In the genomic region with DNA sequence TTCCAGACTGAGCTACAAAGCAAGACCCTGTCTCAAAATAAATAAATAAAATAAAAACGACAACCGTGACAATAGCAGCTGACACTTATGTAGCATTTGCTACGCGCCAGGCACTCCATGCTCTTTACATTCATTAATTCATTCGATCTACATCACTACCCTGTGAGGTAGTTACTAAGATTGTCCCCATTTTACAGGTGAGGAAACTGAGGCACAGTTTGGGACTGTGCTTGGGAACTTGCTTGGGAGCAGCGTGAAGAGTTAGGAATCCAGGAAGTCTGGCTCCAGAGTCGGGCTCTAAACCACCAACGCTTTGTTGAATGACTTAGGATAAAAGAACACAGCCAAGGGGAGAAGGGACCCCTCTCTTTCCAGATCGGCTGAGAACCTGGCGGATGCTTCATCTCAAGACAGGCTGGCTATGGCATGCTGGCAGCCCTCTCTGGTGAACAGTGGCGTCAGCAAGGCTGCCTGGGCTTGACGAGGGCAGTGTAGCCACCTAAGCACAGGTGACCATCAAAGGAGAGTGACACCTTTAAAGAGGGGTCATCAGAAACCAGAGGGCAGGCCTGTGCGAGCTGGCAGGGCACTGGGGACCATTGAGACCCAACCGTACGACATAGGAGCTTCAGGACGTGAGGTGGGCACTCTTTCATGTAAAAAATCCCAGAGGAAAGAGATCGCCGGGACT, we compare ENCODE assay signal across 8 cellular contexts. TPM values are rescaled to one million over a fixed set of nuclear protein-coding genes. Genes with fewer than 3 reads are reported as not detected.
DNase-seq lines count a peak whose midpoint lies in the region; ATAC-seq lines count a peak whose summit lies in the region.

No MANE protein-coding gene starts in this region.

- peak overlapping the region; percentile 94 for H3K4me3 Mint-ChIP-seq in activated T-cell treated with anti-CD3 and anti-CD28 coated beads, Interleukin-2, amount 50 U/mL, for 4 hours
- peak overlapping the region; percentile 91 for H3K4me3 Mint-ChIP-seq in activated T-helper 1 cell treated with anti-CD3 and anti-CD28 coated beads, Interleukin-12 subunit alpha, Interleukin-12 subunit beta, Interleukin-2, Interleukin-4 antibody, amounts not matched to agents 30 ng/mL and 10 ng/mL and 1 ng/mL, durations not matched to agents 14 hours and 24 hours and 36 hours

- intact Hi-C loops in activated T-helper 1 cell treated with anti-CD3 and anti-CD28 coated beads, Interleukin-12 subunit alpha, Interleukin-12 subunit beta, Interleukin-2, Interleukin-4 antibody, amounts not matched to agents 30 ng/mL and 10 ng/mL and 1 ng/mL, durations not matched to agents 14 hours and 24 hours and 36 hours (cut with micrococcal nuclease) = loop anchor here (2.0 kb wide), 1 partner anchor 65 kb away; no protein-coding TSS in a partner anchor

- H3K27ac Mint-ChIP-seq in activated T-helper 1 cell treated with anti-CD3 and anti-CD28 coated beads, Interleukin-12 subunit alpha, Interleukin-12 subunit beta, Interleukin-2, Interleukin-4 antibody, amounts not matched to agents 30 ng/mL and 10 ng/mL and 1 ng/mL, durations not matched to agents 14 hours and 24 hours and 36 hours = peak overlapping the region; percentile 97

- H3K9me3 ChIP-seq in iPS-20b (ENCODE audit: insufficient read depth, low read depth, low read length) = no peaks in the 10 kb centered on the region

- H3K4me3 ChIP-seq in iPS-20b (ENCODE audit: low read length) = peak overlapping the region; percentile 97

- no peaks in the 10 kb centered on the region for H3K27me3 ChIP-seq in iPS-20b (ENCODE audit: insufficient read depth, low read length)

- peak; percentile 3 to 22 for ATAC-seq in activated T-cell treated with anti-CD3 and anti-CD28 coated beads, Interleukin-2, amount 50 U/mL, for 4 hours

- H3K36me3 ChIP-seq in iPS-20b (ENCODE audit: insufficient read depth, low read depth, low read length) = peaks cover 23% of the 10 kb centered on the region; the same call in 1 of the 2 replicates

- peak overlapping the region; percentile 40 for H3K27ac ChIP-seq in iPS-20b (ENCODE audit: low read length)
- H3K27ac ChIP-seq in substantia nigra (ENCODE audit: low read depth, low read length, poor library complexity, severe bottlenecking) = peak overlapping the region; percentile 100

- H3K36me3 Mint-ChIP-seq in activated T-cell treated with anti-CD3 and anti-CD28 coated beads, Interleukin-2, amount 50 U/mL, for 4 hours (ENCODE audit: insufficient read depth) = peaks cover 18% of the 10 kb centered on the region
- H3K36me3 Mint-ChIP-seq in activated T-helper 1 cell treated with anti-CD3 and anti-CD28 coated beads, Interleukin-12 subunit alpha, Interleukin-12 subunit beta, Interleukin-2, Interleukin-4 antibody, amounts not matched to agents 30 ng/mL and 10 ng/mL and 1 ng/mL, durations not matched to agents 14 hours and 24 hours and 36 hours (ENCODE audit: low read depth) = peaks cover 17% of the 10 kb centered on the region

- no peaks in the 10 kb centered on the region for H3K27me3 Mint-ChIP-seq in activated T-cell treated with anti-CD3 and anti-CD28 coated beads, Interleukin-2, amount 50 U/mL, for 4 hours (ENCODE audit: low read depth)
- peaks cover 2% of the 10 kb centered on the region for H3K27me3 Mint-ChIP-seq in activated T-helper 1 cell treated with anti-CD3 and anti-CD28 coated beads, Interleukin-12 subunit alpha, Interleukin-12 subunit beta, Interleukin-2, Interleukin-4 antibody, amounts not matched to agents 30 ng/mL and 10 ng/mL and 1 ng/mL, durations not matched to agents 14 hours and 24 hours and 36 hours (ENCODE audit: insufficient read depth)

- no peaks in the 10 kb centered on the region for H3K9me3 Mint-ChIP-seq in activated T-cell treated with anti-CD3 and anti-CD28 coated beads, Interleukin-2, amount 50 U/mL, for 4 hours
- no peaks in the 10 kb centered on the region for H3K9me3 Mint-ChIP-seq in activated T-helper 1 cell treated with anti-CD3 and anti-CD28 coated beads, Interleukin-12 subunit alpha, Interleukin-12 subunit beta, Interleukin-2, Interleukin-4 antibody, amounts not matched to agents 30 ng/mL and 10 ng/mL and 1 ng/mL, durations not matched to agents 14 hours and 24 hours and 36 hours

- H3K9ac ChIP-seq in iPS-20b (ENCODE audit: low read depth, low read length) = peak overlapping the region; percentile 100

- no peak for DNase-seq in activated T-cell treated with anti-CD3 and anti-CD28 coated beads, Interleukin-2, amount 50 U/mL, for 4 hours
- DNase-seq in activated T-cell treated with anti-CD3 and anti-CD28 coated beads, Interleukin-2, amount 50 U/mL, for 1 hour = no peak
- DNase-seq in activated T-helper 1 cell treated with anti-CD3 and anti-CD28 coated beads, Interleukin-12 subunit alpha, Interleukin-12 subunit beta, Interleukin-2, Interleukin-4 antibody, amounts not matched to agents 30 ng/mL and 10 ng/mL and 1 ng/mL, durations not matched to agents 14 hours and 24 hours and 36 hours (ENCODE audit: low spot score) = no peak
- DNase-seq in substantia nigra (lab: John Stamatoyannopoulos, UW) = no peak
- no peak for DNase-seq in amygdala (lab: John Stamatoyannopoulos, UW)
- DNase-seq in NCI-H2196 (lab: John Stamatoyannopoulos, UW; ENCODE audit: unreplicated experiment) = no peak
- no peak for DNase-seq in stimulated activated naive CD4-positive, alpha-beta T cell (lab: John Stamatoyannopoulos, UW)

- H3K4me1 Mint-ChIP-seq in activated T-cell treated with anti-CD3 and anti-CD28 coated beads, Interleukin-2, amount 50 U/mL, for 4 hours (ENCODE audit: low read depth) = peaks cover 25% of the 10 kb centered on the region
- peaks cover 31% of the 10 kb centered on the region for H3K4me1 Mint-ChIP-seq in activated T-helper 1 cell treated with anti-CD3 and anti-CD28 coated beads, Interleukin-12 subunit alpha, Interleukin-12 subunit beta, Interleukin-2, Interleukin-4 antibody, amounts not matched to agents 30 ng/mL and 10 ng/mL and 1 ng/mL, durations not matched to agents 14 hours and 24 hours and 36 hours (ENCODE audit: low read depth)

- no peaks in the 10 kb centered on the region for H3K4me1 ChIP-seq in iPS-20b (ENCODE audit: insufficient read depth, low read length)

RNA-seq across cellular contexts. Expression of gene DOHH, which starts 0.6 kb away (rescaled TPM):
- total RNA-seq in activated T-cell treated with anti-CD3 and anti-CD28 coated beads, Interleukin-2, amount 50 U/mL, for 4 hours = 10 to 100 TPM; 39.2 to 49.9 (median 42.9) TPM
- total RNA-seq in activated T-helper 1 cell treated with anti-CD3 and anti-CD28 coated beads, Interleukin-12 subunit alpha, Interleukin-12 subunit beta, Interleukin-2, Interleukin-4 antibody, amounts not matched to agents 30 ng/mL and 10 ng/mL and 1 ng/mL, durations not matched to agents 14 hours and 24 hours and 36 hours = 20.6 and 21.6 TPM in 2 replicates

RNA-seq across cellular contexts. Expression of gene FZR1, which starts 6.2 kb away (rescaled TPM):
- total RNA-seq in activated T-cell treated with anti-CD3 and anti-CD28 coated beads, Interleukin-2, amount 50 U/mL, for 4 hours = 10 to 100 TPM; 30.4 to 38.1 (median 33.2) TPM
- total RNA-seq in activated T-helper 1 cell treated with anti-CD3 and anti-CD28 coated beads, Interleukin-12 subunit alpha, Interleukin-12 subunit beta, Interleukin-2, Interleukin-4 antibody, amounts not matched to agents 30 ng/mL and 10 ng/mL and 1 ng/mL, durations not matched to agents 14 hours and 24 hours and 36 hours = 41.1 and 45.3 TPM in 2 replicates

RNA-seq across cellular contexts. Expression of gene SMIM44, which starts 16.6 kb away (rescaled TPM):
- not detected for total RNA-seq in activated T-cell treated with anti-CD3 and anti-CD28 coated beads, Interleukin-2, amount 50 U/mL, for 4 hours
- not detected in 2 replicates for total RNA-seq in activated T-helper 1 cell treated with anti-CD3 and anti-CD28 coated beads, Interleukin-12 subunit alpha, Interleukin-12 subunit beta, Interleukin-2, Interleukin-4 antibody, amounts not matched to agents 30 ng/mL and 10 ng/mL and 1 ng/mL, durations not matched to agents 14 hours and 24 hours and 36 hours

RNA-seq across cellular contexts. Expression of gene SMIM24, which starts 19.6 kb away (rescaled TPM):
- total RNA-seq in activated T-cell treated with anti-CD3 and anti-CD28 coated beads, Interleukin-2, amount 50 U/mL, for 4 hours = not detected
- not detected in 2 replicates for total RNA-seq in activated T-helper 1 cell treated with anti-CD3 and anti-CD28 coated beads, Interleukin-12 subunit alpha, Interleukin-12 subunit beta, Interleukin-2, Interleukin-4 antibody, amounts not matched to agents 30 ng/mL and 10 ng/mL and 1 ng/mL, durations not matched to agents 14 hours and 24 hours and 36 hours

RNA-seq across cellular contexts. Expression of gene TEKTIP1, which starts 39.1 kb away (rescaled TPM):
- total RNA-seq in activated T-cell treated with anti-CD3 and anti-CD28 coated beads, Interleukin-2, amount 50 U/mL, for 4 hours = 1 to 10 TPM in 2 of 3 donors, not detected in 1; 1.0 to 1.1 TPM
- total RNA-seq in activated T-helper 1 cell treated with anti-CD3 and anti-CD28 coated beads, Interleukin-12 subunit alpha, Interleukin-12 subunit beta, Interleukin-2, Interleukin-4 antibody, amounts not matched to agents 30 ng/mL and 10 ng/mL and 1 ng/mL, durations not matched to agents 14 hours and 24 hours and 36 hours = 1.4 and 1.7 TPM in 2 replicates
